ENCODE assay signal across 10 cellular contexts in the genomic region with DNA sequence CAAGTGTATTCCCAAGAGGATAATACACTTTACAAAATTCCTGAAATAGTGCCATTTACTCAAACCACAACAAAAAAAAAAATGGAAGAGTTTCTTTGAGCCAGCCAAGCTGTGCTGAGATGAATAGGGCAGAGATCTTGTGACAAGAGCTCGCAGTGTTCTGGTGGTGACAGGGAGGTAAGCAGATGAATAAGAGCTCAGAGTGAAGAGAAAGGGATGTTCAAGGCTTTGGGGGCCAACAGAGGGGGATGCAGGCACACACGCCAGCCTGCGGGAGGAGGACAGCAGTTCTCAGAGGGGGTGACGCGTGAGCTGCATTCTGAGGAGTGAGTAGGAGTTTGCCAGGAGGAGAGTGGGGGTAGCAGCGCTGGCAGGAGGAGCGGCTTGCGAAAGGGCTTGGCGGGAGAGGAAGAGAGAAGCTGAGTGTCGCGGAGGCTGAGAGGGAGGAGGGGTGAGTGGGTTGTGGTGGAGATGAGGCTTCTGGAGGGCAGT.
DNase-seq lines count a peak whose midpoint lies in the region; ATAC-seq and TF ChIP-seq lines count a peak whose summit lies in the region.
"Had no signal": no experiment of that assay in that cellular context is flagged by ENCODE, and none has a peak within 500 bp of the region (broad histone marks: within the 10 kb centered on the region; RNA-seq: fewer than 3 reads in every experiment).

No MANE protein-coding gene starts in this region.

- peaks cover 16% of the 10 kb centered on the region for H3K4me1 Mint-ChIP-seq in WTC11
- H3K4me1 Mint-ChIP-seq: activated naive CD4-positive, alpha-beta T cell treated with anti-CD3 and anti-CD28 coated beads, Interleukin-2, amount 10 ng/mL, durations not matched to agents 7 days and 5 days had no signal

- peak; percentile 89 for ATAC-seq in WTC11
- ATAC-seq in left ventricle myocardium superior = peak; percentile 92

- H3K27ac Mint-ChIP-seq in WTC11 = peak overlapping the region; percentile 5; the same call in 1 of the 2 replicates
- H3K27ac Mint-ChIP-seq: activated naive CD4-positive, alpha-beta T cell treated with anti-CD3 and anti-CD28 coated beads, Interleukin-2, amount 10 ng/mL, durations not matched to agents 7 days and 5 days had no signal

- H3K27me3 Mint-ChIP-seq in WTC11 (ENCODE audit: low read depth) = no peaks in the 10 kb centered on the region

- POLR2A ChIA-PET in WTC11 (lab: Charles Lee) = interaction anchor here (0.6 to 1.4 kb wide), 3 partner anchors 98 to 694 kb away, joined by 3 to 5 read pairs (median 4); a partner anchor contains a TSS

- in situ Hi-C loops in GM13976 (cut with MboI; ENCODE audit: low sequenced_read_pairs, unreplicated experiment) = loop anchor here (25.0 kb wide), 1 partner anchor 731 kb away; a partner anchor contains a TSS

- peak overlapping the region; percentile 30 for H3K4me3 Mint-ChIP-seq in WTC11
- H3K4me3 Mint-ChIP-seq: activated naive CD4-positive, alpha-beta T cell treated with anti-CD3 and anti-CD28 coated beads, Interleukin-2, amount 10 ng/mL, durations not matched to agents 7 days and 5 days had no signal

- H3K36me3 Mint-ChIP-seq in WTC11 = no peaks in the 10 kb centered on the region; the same call in 1 of the 2 replicates
- H3K36me3 Mint-ChIP-seq: activated naive CD4-positive, alpha-beta T cell treated with anti-CD3 and anti-CD28 coated beads, Interleukin-2, amount 10 ng/mL, durations not matched to agents 7 days and 5 days had no signal

- intact Hi-C loops in left ventricle myocardium superior (cut with micrococcal nuclease) = loop anchor here (10.0 kb wide), 1 partner anchor 98 kb away; no protein-coding TSS in a partner anchor
- intact Hi-C loops in posterior vena cava (cut with DNase I) = loop anchor here in 1 of 2 donors (10.0 kb wide), 1 partner anchor 738 kb away; no protein-coding TSS in a partner anchor

- CTCF ChIA-PET in WTC11 (lab: Charles Lee) = interaction anchor here (0.9 to 3.3 kb wide), 12 partner anchors 13 to 790 kb away, joined by 3 to 52 read pairs (median 5); a partner anchor contains a TSS

- TF ChIP-seq CTCF in WTC11 (IDR thresholded peaks at IDR 0.05) (no peak), GM13976 (IDR thresholded peaks at IDR 0.05; ENCODE audit: borderline replicate concordance, control extremely low read depth, extremely low read depth, insufficient read depth, missing control alignments) (no peak)

- peak; percentile 9 for DNase-seq in GM03348 (ENCODE audit: low spot score)
- peak; percentile 47 for DNase-seq in WTC11 (ENCODE audit: low spot score)
- peak; percentile 73 for DNase-seq in left ventricle myocardium superior
- DNase-seq in posterior vena cava (ENCODE audit: low spot score) = peak; percentile 91
- DNase-seq in GM13976 (ENCODE audit: low spot score) = no peak
- DNase-seq in cerebellar nuclear complex (lab: John Stamatoyannopoulos, UW) = no peak
- DNase-seq in DMS 273 (lab: John Stamatoyannopoulos, UW; ENCODE audit: unreplicated experiment) = no peak
- DNase-seq in activated gamma-delta T cell treated with Interleukin-2 at 50 U/mL for 16 hours = no peak
- DNase-seq: activated naive CD4-positive, alpha-beta T cell treated with anti-CD3 and anti-CD28 coated beads, Interleukin-2, amount 10 ng/mL, durations not matched to agents 7 days and 5 days; trophoblast cell had no signal

- no peaks in the 10 kb centered on the region for H3K9me3 Mint-ChIP-seq in WTC11
- H3K9me3 Mint-ChIP-seq: activated naive CD4-positive, alpha-beta T cell treated with anti-CD3 and anti-CD28 coated beads, Interleukin-2, amount 10 ng/mL, durations not matched to agents 7 days and 5 days had no signal

TF ChIP-seq in WTC11, 78 proteins besides CTCF, POLR2A, EP300 and RAD21:
- TF ChIP-seq ATF1 (CRISPR knock-in tag; IDR thresholded peaks at IDR 0.05) (no peak), ETV6 (CRISPR knock-in tag; IDR thresholded peaks at IDR 0.05) (peak; percentile 17; the same call in 1 of the 2 replicates), ZNF263 (CRISPR knock-in tag; IDR thresholded peaks at IDR 0.05; ENCODE audit: low read depth) (peak; percentile 67; the same call in 1 of the 2 replicates)

Comparison
In these comparisons a context has a peak if more than half of its experiments do, and no peak if none do; other contexts are left out.
1. DNase-seq: peak in GM03348 (single experiment), WTC11 (single experiment), left ventricle myocardium superior (single experiment) and posterior vena cava (single experiment); none in GM13976 (single experiment), cerebellar nuclear complex (0 of 2), DMS 273 (single experiment) and activated gamma-delta T cell treated with Interleukin-2 at 50 U/mL for 16 hours (single experiment).